Comparison of ENCODE assay signal across 13 cellular contexts in the genomic region with DNA sequence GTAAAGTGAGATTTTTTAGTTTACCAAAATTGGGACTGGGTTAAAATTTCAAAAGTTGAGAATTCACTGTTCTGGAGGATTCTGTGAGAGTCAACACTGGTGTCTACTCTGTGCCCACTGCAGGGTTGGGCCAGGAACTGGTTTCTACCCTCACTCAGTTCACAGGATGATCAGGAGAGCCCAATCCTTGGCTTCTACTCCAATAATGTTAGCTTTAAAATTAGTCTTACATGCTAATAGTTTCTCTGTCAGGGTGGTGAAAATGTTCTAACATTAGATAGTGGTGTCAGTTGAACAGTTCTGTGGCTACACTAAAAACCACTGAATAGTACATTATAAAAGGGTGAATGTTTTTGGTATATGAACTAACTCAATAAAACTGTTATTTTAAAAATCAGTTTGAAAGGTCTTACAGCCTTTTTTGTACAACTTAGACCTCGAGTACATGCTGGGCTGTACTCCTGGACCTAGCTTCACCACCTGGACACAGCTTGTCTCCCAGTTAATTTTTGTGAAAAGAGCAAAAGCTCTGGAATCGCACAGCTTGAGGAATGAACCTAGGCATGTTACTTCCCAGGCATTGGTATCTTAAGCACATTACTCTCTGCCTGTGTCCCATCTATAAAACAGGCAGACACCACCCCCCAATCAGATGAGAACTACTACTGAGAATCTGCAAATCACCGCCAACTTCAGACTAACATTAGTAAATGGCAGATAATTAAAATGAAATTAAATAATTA. TPM values are rescaled to one million over a fixed set of nuclear protein-coding genes. Genes with fewer than 3 reads are reported as not detected.
DNase-seq lines count a peak whose midpoint lies in the region; ATAC-seq and TF ChIP-seq lines count a peak whose summit lies in the region.
"Had no signal": no experiment of that assay in that cellular context is flagged by ENCODE, and none has a peak within 500 bp of the region (broad histone marks: within the 10 kb centered on the region; RNA-seq: fewer than 3 reads in every experiment).

No MANE protein-coding gene starts in this region.

- peak overlapping the region; percentile 33 to 79 (median 70) for H3K27ac ChIP-seq in sigmoid colon
- no peak overlapping the region for H3K27ac ChIP-seq in WERI-Rb-1
- H3K27ac ChIP-seq: BLaER1, colonic mucosa had no signal

- H3K4me1 ChIP-seq in sigmoid colon: peaks cover 0 to 30% (median 24%) of the 10 kb centered on the region in 4 donors
- H3K4me1 ChIP-seq: colonic mucosa had no signal

- no peak for TF ChIP-seq POLR2A in sigmoid colon (IDR thresholded peaks at IDR 0.05)

- WGBS in sigmoid colon, 2 donors: 91 to 96% methylated on average over 3 of the region's 3 CpGs

- H3K4me3 ChIP-seq in astrocyte of the spinal cord (ENCODE audit: low read depth, low read length) (no peak overlapping the region), sigmoid colon (no peak overlapping the region), WERI-Rb-1 (ENCODE audit: low read depth, low read length) (no peak overlapping the region), H7 (ENCODE audit: insufficient read depth, low read depth, low read length) (no peak overlapping the region)
- H3K4me3 ChIP-seq: BLaER1, colonic mucosa had no signal

- H3K36me3 ChIP-seq in sigmoid colon (no peaks in the 10 kb centered on the region), WERI-Rb-1 (no peaks in the 10 kb centered on the region), H7 (replicated peaks; ENCODE audit: control insufficient read depth, insufficient read depth, low read length) (no peaks in the 10 kb centered on the region)
- H3K36me3 ChIP-seq: BLaER1, colonic mucosa had no signal

- DNase-seq in G401 (ENCODE audit: low spot score) (peak; percentile 65), astrocyte of the spinal cord (ENCODE audit: low read depth, low spot score) (peak; percentile 54), left cardiac atrium (no peak), sigmoid colon (no peak), WERI-Rb-1 (no peak), H7 (no peak), SKM-1 (lab: John Stamatoyannopoulos, UW; ENCODE audit: unreplicated experiment) (no peak), DMS 273 (lab: John Stamatoyannopoulos, UW; ENCODE audit: unreplicated experiment) (no peak)
- DNase-seq: colonic mucosa; Karpas-422; stimulated activated CD4-positive, alpha-beta T cell treated with anti-CD3 and anti-CD28 coated beads, Interleukin-1b, Interleukin-23, amount 100 ng/mL, for 48 hours; stimulated activated naive CD4-positive, alpha-beta T cell treated with Interleukin-2 at 50 U/mL for 16 hours had no signal

- intact Hi-C loops in left cardiac atrium (cut with DNase I) (loop anchor here in 1 of 2 donors (10.0 kb wide), 1 partner anchor 47 kb away; no protein-coding TSS in a partner anchor), sigmoid colon (cut with DNase I) (loop anchor here (5.0 kb wide), 1 partner anchor 39 kb away; no protein-coding TSS in a partner anchor)

- no peaks in the 10 kb centered on the region for H3K27me3 ChIP-seq in sigmoid colon
- H3K27me3 ChIP-seq in WERI-Rb-1 (ENCODE audit: insufficient read depth, low read depth, severe bottlenecking): no peaks in the 10 kb centered on the region
- H3K27me3 ChIP-seq in H7 (ENCODE audit: control insufficient read depth, insufficient read depth, low read length): no peaks in the 10 kb centered on the region
- H3K27me3 ChIP-seq: BLaER1, colonic mucosa had no signal

- in situ Hi-C loops in G401 (cut with HindIII; ENCODE audit: low sequenced_read_pairs): no loop called here
- in situ Hi-C loops in astrocyte of the spinal cord (cut with HindIII; ENCODE audit: low sequenced_read_pairs): no loop called here

- H3K9me3 ChIP-seq in sigmoid colon (no peaks in the 10 kb centered on the region), WERI-Rb-1 (ENCODE audit: severe bottlenecking) (no peaks in the 10 kb centered on the region)
- H3K9me3 ChIP-seq: BLaER1, colonic mucosa had no signal

- TF ChIP-seq CTCF in astrocyte of the spinal cord (IDR thresholded peaks at IDR 0.05; ENCODE audit: low read depth, low read length) (no peak), sigmoid colon (IDR thresholded peaks at IDR 0.05) (no peak), WERI-Rb-1 (IDR thresholded peaks at IDR 0.05; ENCODE audit: low read depth, low read length) (no peak)

- TF ChIP-seq EP300 in sigmoid colon (IDR thresholded peaks at IDR 0.05): no peak

- peak; percentile 25 to 49 for ATAC-seq in left cardiac atrium

RNA-seq across cellular contexts. Expression of gene ACVR1, which starts 44.4 kb away (rescaled TPM):
- 1.6 and 1.9 TPM in 2 replicates for total RNA-seq in G401 (2014; rRNA removed; shearing (Covaris generic))
- total RNA-seq in left cardiac atrium (10 to 100 TPM; 34.2 to 36.8 TPM), sigmoid colon (10 to 100 TPM; 20.0 to 36.0 (median 21.9) TPM)
- polyA plus RNA-seq in sigmoid colon: 1 to 10 TPM; 2.3 to 9.8 (median 4.8) TPM
- total RNA-seq in H7 (2014; rRNA removed; shearing (Covaris generic)): 7.3 and 8.9 TPM in 2 replicates

Comparison
In these comparisons a context has a peak if more than half of its experiments do, and no peak if none do; other contexts are left out.
1. DNase-seq: peak in G401 (single experiment) and astrocyte of the spinal cord (single experiment); none in left cardiac atrium (single experiment), sigmoid colon (single experiment), WERI-Rb-1 (single experiment), H7 (single experiment), SKM-1 (single experiment) and DMS 273 (single experiment).